Comparison of ENCODE assay signal across 1 cellular context in the genomic region with DNA sequence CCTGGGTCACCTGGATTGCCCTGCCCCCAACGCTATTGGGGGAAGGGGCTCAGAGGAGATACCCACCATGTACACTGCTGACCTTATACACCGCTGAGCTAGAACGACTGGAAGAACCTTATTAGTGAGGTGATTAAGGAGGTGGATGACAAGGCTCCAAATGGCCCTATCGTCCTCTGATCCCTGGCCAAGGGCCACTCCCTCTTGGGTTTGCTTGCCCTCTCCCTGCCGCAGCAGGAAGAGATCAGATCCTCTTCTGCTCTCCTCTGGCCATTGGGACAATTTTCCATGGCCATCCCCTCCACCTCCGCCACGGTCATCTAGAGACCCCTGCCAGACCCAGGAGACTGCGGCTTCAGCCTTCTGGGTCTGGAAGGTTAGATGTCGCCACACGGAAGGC.
TF ChIP-seq lines count a peak whose summit lies in the region.

No MANE protein-coding gene starts in this region.

TF ChIP-seq in SK-N-SH treated with all-trans-retinoic acid at 6 μM for 48 hours, 23 proteins besides CTCF, POLR2A, EP300 and RAD21 (continued from another document):
- TF ChIP-seq, protein P1, sequence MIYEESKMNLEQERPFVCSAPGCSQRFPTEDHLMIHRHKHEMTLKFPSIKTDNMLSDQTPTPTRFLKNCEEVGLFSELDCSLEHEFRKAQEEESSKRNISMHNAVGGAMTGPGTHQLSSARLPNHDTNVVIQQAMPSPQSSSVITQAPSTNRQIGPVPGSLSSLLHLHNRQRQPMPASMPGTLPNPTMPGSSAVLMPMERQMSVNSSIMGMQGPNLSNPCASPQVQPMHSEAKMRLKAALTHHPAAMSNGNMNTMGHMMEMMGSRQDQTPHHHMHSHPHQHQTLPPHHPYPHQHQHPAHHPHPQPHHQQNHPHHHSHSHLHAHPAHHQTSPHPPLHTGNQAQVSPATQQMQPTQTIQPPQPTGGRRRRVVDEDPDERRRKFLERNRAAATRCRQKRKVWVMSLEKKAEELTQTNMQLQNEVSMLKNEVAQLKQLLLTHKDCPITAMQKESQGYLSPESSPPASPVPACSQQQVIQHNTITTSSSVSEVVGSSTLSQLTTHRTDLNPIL (CRISPR knock-in tag; IDR thresholded peaks at IDR 0.05; ENCODE audit: low read depth) = no peak
- TF ChIP-seq ZC3H10 (CRISPR knock-in tag; IDR thresholded peaks at IDR 0.05) = no peak
- no peak for TF ChIP-seq SNAI2 (CRISPR knock-in tag; IDR thresholded peaks at IDR 0.05)
- no peak for TF ChIP-seq ISL1 (CRISPR knock-in tag; IDR thresholded peaks at IDR 0.05)
- TF ChIP-seq, protein P2, sequence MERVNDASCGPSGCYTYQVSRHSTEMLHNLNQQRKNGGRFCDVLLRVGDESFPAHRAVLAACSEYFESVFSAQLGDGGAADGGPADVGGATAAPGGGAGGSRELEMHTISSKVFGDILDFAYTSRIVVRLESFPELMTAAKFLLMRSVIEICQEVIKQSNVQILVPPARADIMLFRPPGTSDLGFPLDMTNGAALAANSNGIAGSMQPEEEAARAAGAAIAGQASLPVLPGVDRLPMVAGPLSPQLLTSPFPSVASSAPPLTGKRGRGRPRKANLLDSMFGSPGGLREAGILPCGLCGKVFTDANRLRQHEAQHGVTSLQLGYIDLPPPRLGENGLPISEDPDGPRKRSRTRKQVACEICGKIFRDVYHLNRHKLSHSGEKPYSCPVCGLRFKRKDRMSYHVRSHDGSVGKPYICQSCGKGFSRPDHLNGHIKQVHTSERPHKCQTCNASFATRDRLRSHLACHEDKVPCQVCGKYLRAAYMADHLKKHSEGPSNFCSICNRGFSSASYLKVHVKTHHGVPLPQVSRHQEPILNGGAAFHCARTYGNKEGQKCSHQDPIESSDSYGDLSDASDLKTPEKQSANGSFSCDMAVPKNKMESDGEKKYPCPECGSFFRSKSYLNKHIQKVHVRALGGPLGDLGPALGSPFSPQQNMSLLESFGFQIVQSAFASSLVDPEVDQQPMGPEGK (CRISPR knock-in tag; IDR thresholded peaks at IDR 0.05; ENCODE audit: borderline replicate concordance) = no peak
- no peak for TF ChIP-seq TOX (CRISPR knock-in tag; IDR thresholded peaks at IDR 0.05; ENCODE audit: borderline replicate concordance)
- no peak for TF ChIP-seq ZNF565 (CRISPR knock-in tag; conservative IDR thresholded peaks at IDR 0.05; ENCODE audit: low read depth)
- TF ChIP-seq ZNF70 (CRISPR knock-in tag; IDR thresholded peaks at IDR 0.05) = no peak
- TF ChIP-seq ZFP30 (CRISPR knock-in tag; IDR thresholded peaks at IDR 0.05) = no peak
- TF ChIP-seq, protein P3, sequence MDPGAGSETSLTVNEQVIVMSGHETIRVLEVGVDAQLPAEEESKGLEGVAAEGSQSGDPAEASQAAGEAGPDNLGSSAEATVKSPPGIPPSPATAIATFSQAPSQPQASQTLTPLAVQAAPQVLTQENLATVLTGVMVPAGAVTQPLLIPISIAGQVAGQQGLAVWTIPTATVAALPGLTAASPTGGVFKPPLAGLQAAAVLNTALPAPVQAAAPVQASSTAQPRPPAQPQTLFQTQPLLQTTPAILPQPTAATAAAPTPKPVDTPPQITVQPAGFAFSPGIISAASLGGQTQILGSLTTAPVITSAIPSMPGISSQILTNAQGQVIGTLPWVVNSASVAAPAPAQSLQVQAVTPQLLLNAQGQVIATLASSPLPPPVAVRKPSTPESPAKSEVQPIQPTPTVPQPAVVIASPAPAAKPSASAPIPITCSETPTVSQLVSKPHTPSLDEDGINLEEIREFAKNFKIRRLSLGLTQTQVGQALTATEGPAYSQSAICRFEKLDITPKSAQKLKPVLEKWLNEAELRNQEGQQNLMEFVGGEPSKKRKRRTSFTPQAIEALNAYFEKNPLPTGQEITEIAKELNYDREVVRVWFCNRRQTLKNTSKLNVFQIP (CRISPR knock-in tag; IDR thresholded peaks at IDR 0.05; ENCODE audit: borderline replicate concordance, low read depth) = no peak
